ENCODE assay signal across 8 cellular contexts in the genomic region with DNA sequence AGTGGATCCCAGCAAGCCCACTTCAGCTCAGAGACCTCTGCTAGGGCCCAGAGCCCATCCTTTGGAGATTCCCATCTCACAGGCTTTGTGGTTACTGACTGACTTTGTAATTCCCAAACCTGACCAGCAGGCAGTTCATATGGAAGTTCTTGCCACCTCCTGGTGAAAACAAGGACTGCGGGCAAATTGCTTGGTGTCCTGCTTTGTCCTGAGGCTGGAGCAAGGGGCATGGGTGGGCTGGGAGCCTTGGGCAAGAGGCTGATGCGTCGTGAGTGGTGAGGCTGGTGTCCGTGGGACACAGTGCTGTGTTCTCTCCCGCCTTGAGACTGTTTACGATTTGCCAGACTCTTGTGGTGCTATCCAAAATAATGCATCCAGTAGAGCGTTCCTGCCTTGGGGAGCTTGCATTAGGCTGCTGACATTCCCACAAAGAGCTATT.
DNase-seq lines count a peak whose midpoint lies in the region; ATAC-seq, FAIRE-seq and TF ChIP-seq lines count a peak whose summit lies in the region.

No MANE protein-coding gene starts in this region.

- no peaks in the 10 kb centered on the region for H3K27me3 ChIP-seq in pancreas

- no peak overlapping the region for H3K4me3 ChIP-seq in pancreas

- H3K4me1 ChIP-seq in pancreas: peaks cover 34 to 41% (median 37%) of the 10 kb centered on the region in 3 donors

- no peak for ATAC-seq in pancreas
- no peak for ATAC-seq in T-cell (replicated peaks in 1 of 4)
- ATAC-seq in GM18498 (IDR thresholded peaks at IDR 0.05; ENCODE audit: unreplicated experiment): no peak

- POLR2A ChIA-PET in T-cell (lab: Charles Lee): no interaction called here

- FAIRE-seq in pancreas (lab: Jason Lieb, UNC): no peak

- intact Hi-C loops in pancreas (cut with DNase I): loop anchor here in 1 of 3 donors (10.0 kb wide), 1 partner anchor 148 kb away; no protein-coding TSS in a partner anchor

- peak overlapping the region; percentile 78 for H3K27ac ChIP-seq in KOPT-K1 (ENCODE audit: low read depth, low read length, poor library complexity, severe bottlenecking)
- peak overlapping the region; percentile 86 to 95 (median 90) for H3K27ac ChIP-seq in pancreas

- H3K36me3 ChIP-seq in KOPT-K1 (ENCODE audit: insufficient read depth, low read length) (no peaks in the 10 kb centered on the region), pancreas (no peaks in the 10 kb centered on the region)

- no peaks in the 10 kb centered on the region for H3K36me3 Mint-ChIP-seq in T-cell

- WGBS in pancreas, 2 donors: 72 to 76% methylated on average over 7 of the region's 7 CpGs

- DNase-seq in COLO829 (ENCODE audit: low spot score) (peak; percentile 77), SHP77 treated with DMSO at 0.1 percent for 48 hours (lab: John Stamatoyannopoulos, UW) (peak; percentile 63), fibroblast of peridontal ligament (ENCODE audit: extremely low read depth) (peak; percentile 79), pancreas (peak in 3 of 6 donors; percentile 43 to 61 (median 53)), NOMO-1 (lab: John Stamatoyannopoulos, UW; ENCODE audit: unreplicated experiment in 2 of 2) (no peak), T-cell (no peak)

- CTCF ChIA-PET in T-cell (lab: Charles Lee): interaction anchor here (0.5 to 1.6 kb wide), 5 partner anchors 13 to 202 kb away, joined by 3 to 6 read pairs (median 5); no protein-coding TSS in a partner anchor

- TF ChIP-seq CTCF in pancreas (IDR thresholded peaks at IDR 0.05): peak in 3 of 4 donors; percentile 16 to 35 (median 16)

- H3K4me1 Mint-ChIP-seq in T-cell: peaks cover 37 to 51% (median 49%) of the 10 kb centered on the region in 3 donors

- no peak overlapping the region for H3K4me3 Mint-ChIP-seq in T-cell

- no peaks in the 10 kb centered on the region for H3K9me3 Mint-ChIP-seq in T-cell

- H3K9me3 ChIP-seq in KOPT-K1 (ENCODE audit: insufficient read depth, low read length, poor library complexity, severe bottlenecking) (no peaks in the 10 kb centered on the region), pancreas (no peaks in the 10 kb centered on the region)

- H3K27ac Mint-ChIP-seq in T-cell: no peak overlapping the region

- H3K27me3 Mint-ChIP-seq in T-cell: no peaks in the 10 kb centered on the region

Comparison
In these comparisons a context has a peak if more than half of its experiments do, and no peak if none do; other contexts are left out.
1. DNase-seq: peak in COLO829 (single experiment), SHP77 treated with DMSO at 0.1 percent for 48 hours (single experiment) and fibroblast of peridontal ligament (single experiment); none in NOMO-1 (0 of 2) and T-cell (0 of 34).